ENCODE assay signal across 15 cellular contexts in the genomic region with DNA sequence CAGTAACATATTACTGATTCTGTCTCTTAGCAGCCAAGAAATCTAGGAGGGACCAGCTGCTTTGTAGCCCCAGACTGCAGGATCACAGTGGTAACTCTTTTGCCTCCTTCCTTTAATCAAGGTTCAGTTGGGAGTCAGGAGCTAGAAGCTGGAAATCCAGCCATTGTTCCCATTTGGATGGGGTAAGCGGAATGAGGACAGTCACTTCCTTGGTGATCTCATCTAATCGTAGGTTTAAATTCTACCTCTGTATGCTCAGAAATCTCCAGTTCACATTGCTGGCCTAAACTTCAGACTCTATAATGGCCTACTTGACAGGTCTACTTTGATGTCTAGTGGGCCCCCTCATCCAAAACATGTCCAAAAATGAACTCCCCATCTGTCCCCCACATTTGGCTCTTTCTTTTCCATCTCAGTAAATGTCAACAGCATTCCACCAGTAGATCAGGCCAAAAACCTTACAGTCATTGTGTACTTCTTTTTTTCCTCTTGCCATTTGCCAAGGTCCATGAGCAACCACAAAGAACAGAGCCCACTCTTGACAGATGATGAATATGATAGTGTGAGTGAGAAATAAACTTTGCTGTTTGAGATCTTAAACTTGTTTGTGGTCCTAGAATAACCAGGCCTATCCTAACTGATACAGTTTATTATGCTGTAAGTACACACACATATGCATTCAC. TPM values are rescaled to one million over a fixed set of nuclear protein-coding genes. Genes with fewer than 3 reads are reported as not detected.
DNase-seq lines count a peak whose midpoint lies in the region; ATAC-seq and TF ChIP-seq lines count a peak whose summit lies in the region.
"Had no signal": no experiment of that assay in that cellular context is flagged by ENCODE, and none has a peak within 500 bp of the region (broad histone marks: within the 10 kb centered on the region; RNA-seq: fewer than 3 reads in every experiment).

No MANE protein-coding gene starts in this region.

- H3K4me3 ChIP-seq in IMR-90 (ENCODE audit: insufficient read depth, low read depth, low read length): no peak overlapping the region
- H3K4me3 ChIP-seq in H7 (ENCODE audit: insufficient read depth, low read depth, low read length): no peak overlapping the region

- POLR2A ChIA-PET in IMR-90 (lab: Charles Lee; ENCODE audit: unreplicated experiment): no interaction called here

- H4K91ac ChIP-seq in IMR-90 (ENCODE audit: insufficient read depth, low read depth, low read length): no peak overlapping the region

- peaks cover 60% of the 10 kb centered on the region for H4K20me1 ChIP-seq in IMR-90 (ENCODE audit: insufficient read depth, low read length)

- H3K18ac ChIP-seq in IMR-90 (ENCODE audit: low read depth, low read length): no peak overlapping the region

- dilution Hi-C loops in IMR-90 (cut with HindIII; ENCODE audit: low sequenced_read_pairs, unreplicated experiment): no loop called here

- no peak overlapping the region for H2BK20ac ChIP-seq in IMR-90 (ENCODE audit: low read depth, low read length)

- peak overlapping the region; percentile 70; the same call in 1 of the 2 replicates for H3K23ac ChIP-seq in IMR-90 (ENCODE audit: low read depth, low read length)

- H4K5ac ChIP-seq in IMR-90 (ENCODE audit: low read depth, low read length): no peak overlapping the region

- no peaks in the 10 kb centered on the region for H3K27me3 ChIP-seq in IMR-90 (ENCODE audit: control insufficient read depth, insufficient read depth, low read length)
- no peaks in the 10 kb centered on the region for H3K27me3 ChIP-seq in H7 (ENCODE audit: control insufficient read depth, insufficient read depth, low read length)

- H3K9me1 ChIP-seq in IMR-90 (ENCODE audit: insufficient read depth, low read length): peaks cover 13% of the 10 kb centered on the region

- peak; percentile 38 for DNase-seq in ELR (ENCODE audit: low read depth)
- peak; percentile 31 for DNase-seq in IMR-90
- DNase-seq in astrocyte of the hippocampus (ENCODE audit: low read depth, low spot score): peak; percentile 56
- peak; percentile 25 for DNase-seq in iris pigment epithelial cell (ENCODE audit: low read depth)
- no peak for DNase-seq in H7
- DNase-seq in GOT3 (lab: John Stamatoyannopoulos, UW): no peak
- no peak for DNase-seq in NCI-H82 treated with DMSO at 0.1 percent for 48 hours (lab: John Stamatoyannopoulos, UW; ENCODE audit: unreplicated experiment)
- no peak for DNase-seq in activated CD4-positive, CD25-positive, alpha-beta regulatory T cell treated with anti-CD3 and anti-CD28 coated beads, Interleukin-2, amount 50 U/mL, for 72 hours
- DNase-seq: COR-L47, EL, KG1, NCI-H1436, NCI-H2029, NCI-H774, PC-3 had no signal

- no peak for TF ChIP-seq RAD21 in IMR-90 (IDR thresholded peaks at IDR 0.05; ENCODE audit: low read length)

- H3K56ac ChIP-seq in IMR-90 (ENCODE audit: extremely low read depth, insufficient read depth, low read length): no peak overlapping the region

- no peak for ATAC-seq in IMR-90 (ENCODE audit: low read depth)
- ATAC-seq: PC-3 had no signal

- no peak overlapping the region for H2AK5ac ChIP-seq in IMR-90 (ENCODE audit: low read depth, low read length)

- H4K8ac ChIP-seq in IMR-90 (ENCODE audit: low read depth in 2 of 2, low read length in 2 of 2): no peak overlapping the region

- no peak overlapping the region for H2AFZ ChIP-seq in IMR-90 (replicated peaks; ENCODE audit: low read length, poor library complexity)

- peak overlapping the region; percentile 9 for H2BK5ac ChIP-seq in IMR-90 (ENCODE audit: low read depth, low read length, poor library complexity, severe bottlenecking)

- H3K4me1 ChIP-seq in IMR-90 (ENCODE audit: control insufficient read depth, insufficient read depth, low read length): peaks cover 13% of the 10 kb centered on the region

- H2BK15ac ChIP-seq in IMR-90 (ENCODE audit: low read depth, low read length): no peak overlapping the region; the same call in 2 of the 3 replicates

- no TSS peak for BruUV-seq in IMR-90 (replicated peaks; lab: Mats Ljungman, UMichigan)

- CTCF ChIA-PET in IMR-90 (lab: Yijun Ruan, JAX): no interaction called here

- H3K9me3 ChIP-seq in IMR-90 (ENCODE audit: control insufficient read depth, insufficient read depth, low read length): 0 out of 2 replicates have a peak, but pooled peaks cover 2% of the 10 kb centered on the region

- in situ Hi-C loops in IMR-90 (cut with MboI; ENCODE audit: low sequenced_read_pairs): no loop called here

- H3K4me2 ChIP-seq in IMR-90 (ENCODE audit: low read depth, low read length): no peak overlapping the region

- no peak overlapping the region for H3K4ac ChIP-seq in IMR-90 (ENCODE audit: low read depth, low read length)

- intact Hi-C loops in IMR-90 (cut with micrococcal nuclease): no loop called here

- TF ChIP-seq CTCF in IMR-90 (conservative IDR thresholded peaks at IDR 0.05; ENCODE audit: low read depth, low read length): no peak

- H3K14ac ChIP-seq in IMR-90 (replicated peaks; ENCODE audit: low read depth, low read length): peak overlapping the region; percentile 58; the same call in 1 of the 2 replicates

- peaks cover 30 to 72% of the 10 kb centered on the region in 2 experiments; a peak in 3 of 4 replicates for H3K79me1 ChIP-seq in IMR-90 (ENCODE audit: low read depth in 1 of 2, low read length in 2 of 2)

- no peaks in the 10 kb centered on the region for H3K36me3 ChIP-seq in IMR-90 (ENCODE audit: control insufficient read depth, insufficient read depth, low read length)
- no peaks in the 10 kb centered on the region for H3K36me3 ChIP-seq in H7 (replicated peaks; ENCODE audit: control insufficient read depth, insufficient read depth, low read length)

- H2AK9ac ChIP-seq in IMR-90 (replicated peaks; ENCODE audit: low read depth, low read length, poor library complexity): no peak overlapping the region

- no peak overlapping the region for H2BK120ac ChIP-seq in IMR-90 (ENCODE audit: low read depth, low read length)

- no peak overlapping the region for H3K9ac ChIP-seq in IMR-90 (ENCODE audit: low read depth, low read length)

- no peak overlapping the region for H3K27ac ChIP-seq in IMR-90 (ENCODE audit: insufficient read depth, low read length)

- no peak for TF ChIP-seq POLR2A in IMR-90 (IDR thresholded peaks at IDR 0.05; ENCODE audit: low read depth, low read length)

- WGBS in IMR-90 (ENCODE audit: extremely low coverage in 2 of 2, insufficient read length in 1 of 2), 2 experiments: 80% methylated on average over 1 of the region's 2 CpGs; no CpG with 5 or more reads in 1 of the 2 experiments

TF ChIP-seq in IMR-90, 13 proteins besides CTCF, POLR2A, EP300 and RAD21:
- TF ChIP-seq NFE2L2 (IDR thresholded peaks at IDR 0.05; ENCODE audit: low read depth, low read length) (no peak), RCOR1 (IDR thresholded peaks at IDR 0.05; ENCODE audit: insufficient replicate concordance, low read length) (no peak), FOS (IDR thresholded peaks at IDR 0.05; ENCODE audit: low read depth, low read length) (no peak), CEBPB (IDR thresholded peaks at IDR 0.05; ENCODE audit: low read depth, low read length) (no peak), MAFK (IDR thresholded peaks at IDR 0.05; ENCODE audit: low read depth, low read length) (no peak), BHLHE40 (IDR thresholded peaks at IDR 0.05; ENCODE audit: low read depth, low read length) (no peak), RFX5 (IDR thresholded peaks at IDR 0.05; ENCODE audit: low read depth, low read length) (no peak), CHD1 (IDR thresholded peaks at IDR 0.05; ENCODE audit: low read depth, low read length) (no peak), ELK1 (IDR thresholded peaks at IDR 0.05; ENCODE audit: borderline replicate concordance, low read depth, low read length) (no peak), MXI1 (IDR thresholded peaks at IDR 0.05; ENCODE audit: borderline replicate concordance, low read depth, low read length) (no peak), SMC3 (IDR thresholded peaks at IDR 0.05; ENCODE audit: low read depth, low read length) (no peak), MAZ (IDR thresholded peaks at IDR 0.05; ENCODE audit: borderline replicate concordance, low read depth, low read length) (no peak)
- TF ChIP-seq, protein P1, sequence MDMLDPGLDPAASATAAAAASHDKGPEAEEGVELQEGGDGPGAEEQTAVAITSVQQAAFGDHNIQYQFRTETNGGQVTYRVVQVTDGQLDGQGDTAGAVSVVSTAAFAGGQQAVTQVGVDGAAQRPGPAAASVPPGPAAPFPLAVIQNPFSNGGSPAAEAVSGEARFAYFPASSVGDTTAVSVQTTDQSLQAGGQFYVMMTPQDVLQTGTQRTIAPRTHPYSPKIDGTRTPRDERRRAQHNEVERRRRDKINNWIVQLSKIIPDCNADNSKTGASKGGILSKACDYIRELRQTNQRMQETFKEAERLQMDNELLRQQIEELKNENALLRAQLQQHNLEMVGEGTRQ (IDR thresholded peaks at IDR 0.05; ENCODE audit: low read depth, low read length): no peak

RNA-seq across cellular contexts. Expression of gene WWC2, which starts 40.1 kb away (rescaled TPM):
- total RNA-seq in IMR-90 (2012; rRNA removed): 27.4 and 28.1 TPM in 2 replicates
- polyA plus RNA-seq in IMR-90 (2012; rRNA removed): 25.0 and 26.6 TPM in 2 replicates
- 8.8 and 32.0 TPM in 2 replicates for polyA plus RNA-seq in IMR-90 (2012; cell fraction: cytosol; rRNA removed)
- polyA plus RNA-seq in IMR-90 (2012; cell fraction: nucleus; rRNA removed; ENCODE audit: low replicate concordance): 15.1 and 50.3 TPM in 2 replicates
- total RNA-seq in H7 (2014; rRNA removed; shearing (Covaris generic)): 28.7 and 44.5 TPM in 2 replicates

Comparison
In these comparisons a context has a peak if more than half of its experiments do, and no peak if none do; other contexts are left out.
1. DNase-seq: peak in ELR (single experiment), IMR-90 (single experiment), astrocyte of the hippocampus (single experiment) and iris pigment epithelial cell (single experiment); none in H7 (single experiment), GOT3 (single experiment), NCI-H82 treated with DMSO at 0.1 percent for 48 hours (single experiment) and activated CD4-positive, CD25-positive, alpha-beta regulatory T cell treated with anti-CD3 and anti-CD28 coated beads, Interleukin-2, amount 50 U/mL, for 72 hours (single experiment).